Comparison of ENCODE assay signal across 7 cellular contexts in the genomic region with DNA sequence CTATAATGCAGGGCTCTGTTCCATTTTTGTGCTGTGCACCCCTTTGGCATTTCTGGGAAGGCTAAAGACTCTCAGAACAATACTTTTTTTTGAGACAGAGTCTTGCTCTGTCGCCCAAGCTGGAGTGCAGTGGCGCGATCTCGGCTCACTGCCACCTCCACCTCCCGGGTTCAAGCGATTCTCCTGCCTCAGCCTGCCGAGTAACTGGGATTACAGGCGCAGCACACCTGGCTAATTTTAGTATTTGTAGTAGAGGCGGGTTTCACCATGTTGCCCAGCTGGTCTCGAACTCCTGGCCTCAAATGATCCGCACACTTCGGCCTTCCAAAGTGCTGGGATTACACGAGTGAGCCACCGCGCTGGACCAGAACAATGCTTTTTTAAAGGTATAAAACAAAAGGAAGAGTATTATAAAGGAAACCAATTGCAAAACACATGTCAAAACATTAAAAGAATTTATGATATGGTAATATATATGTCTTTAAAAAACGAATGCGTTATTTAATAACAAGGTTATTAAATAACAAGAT. TPM values are rescaled to one million over a fixed set of nuclear protein-coding genes. Genes with fewer than 3 reads are reported as not detected.
DNase-seq lines count a peak whose midpoint lies in the region; ATAC-seq and TF ChIP-seq lines count a peak whose summit lies in the region.

No MANE protein-coding gene starts in this region.

- no peaks in the 10 kb centered on the region for H3K9me3 ChIP-seq in iPS-15b (ENCODE audit: control insufficient read depth, insufficient read depth, low read length)

- peaks cover 39% of the 10 kb centered on the region for H3K36me3 Mint-ChIP-seq in activated CD4-positive, alpha-beta memory T cell treated with anti-CD3 and anti-CD28 coated beads for 36 hours
- peaks cover 8 to 9% of the 10 kb centered on the region in 2 donors for H3K36me3 Mint-ChIP-seq in stimulated activated naive B cell treated with anti-CD40 and anti-IgM and Interleukin-4, amounts not matched to agents 10 μg/mL and 1 μg/mL and 100 μg/mL, for 72 hours

- H3K27me3 ChIP-seq in iPS-15b (ENCODE audit: control insufficient read depth, insufficient read depth, low read length) = peaks cover 38% of the 10 kb centered on the region

- peaks cover 2% of the 10 kb centered on the region for H3K4me1 ChIP-seq in iPS-15b (ENCODE audit: control insufficient read depth, insufficient read depth, low read length)

- in situ Hi-C loops in GM13976 (cut with MboI; ENCODE audit: low sequenced_read_pairs, unreplicated experiment) = no loop called here

- H3K27ac Mint-ChIP-seq in activated CD4-positive, alpha-beta memory T cell treated with anti-CD3 and anti-CD28 coated beads for 36 hours = peak overlapping the region; percentile 96
- peak overlapping the region; percentile 96 for H3K27ac Mint-ChIP-seq in stimulated activated naive B cell treated with anti-CD40 and anti-IgM and Interleukin-4, amounts not matched to agents 10 μg/mL and 1 μg/mL and 100 μg/mL, for 72 hours

- no peaks in the 10 kb centered on the region for H3K27me3 Mint-ChIP-seq in activated CD4-positive, alpha-beta memory T cell treated with anti-CD3 and anti-CD28 coated beads for 36 hours
- no peaks in the 10 kb centered on the region for H3K27me3 Mint-ChIP-seq in stimulated activated naive B cell treated with anti-CD40 and anti-IgM and Interleukin-4, amounts not matched to agents 10 μg/mL and 1 μg/mL and 100 μg/mL, for 72 hours

- H3K4me1 Mint-ChIP-seq in activated CD4-positive, alpha-beta memory T cell treated with anti-CD3 and anti-CD28 coated beads for 36 hours (ENCODE audit: low read depth) = peaks cover 53% of the 10 kb centered on the region
- peaks cover 21 to 32% of the 10 kb centered on the region in 2 donors for H3K4me1 Mint-ChIP-seq in stimulated activated naive B cell treated with anti-CD40 and anti-IgM and Interleukin-4, amounts not matched to agents 10 μg/mL and 1 μg/mL and 100 μg/mL, for 72 hours

- TF ChIP-seq CTCF in HFF-Myc (IDR thresholded peaks at IDR 0.05; ENCODE audit: low read depth, low read length, missing control alignments) (no peak), GM13976 (IDR thresholded peaks at IDR 0.05; ENCODE audit: borderline replicate concordance, control extremely low read depth, extremely low read depth, insufficient read depth, missing control alignments) (no peak)

- POLR2A ChIA-PET in activated CD4-positive, alpha-beta memory T cell treated with anti-CD3 and anti-CD28 coated beads for 36 hours (lab: Charles Lee) = interaction anchor here (0.9 to 4.8 kb wide), 2 partner anchors 10 to 13 kb away, joined by 3 to 55 read pairs; no protein-coding TSS in a partner anchor

- H3K9me3 Mint-ChIP-seq in activated CD4-positive, alpha-beta memory T cell treated with anti-CD3 and anti-CD28 coated beads for 36 hours = no peaks in the 10 kb centered on the region
- no peaks in the 10 kb centered on the region for H3K9me3 Mint-ChIP-seq in stimulated activated naive B cell treated with anti-CD40 and anti-IgM and Interleukin-4, amounts not matched to agents 10 μg/mL and 1 μg/mL and 100 μg/mL, for 72 hours

- no peak for ATAC-seq in stimulated activated naive B cell treated with anti-CD40 and anti-IgM and Interleukin-4, amounts not matched to agents 10 μg/mL and 1 μg/mL and 100 μg/mL, for 72 hours (replicated peaks)
- ATAC-seq in HG02938 (IDR thresholded peaks at IDR 0.05; ENCODE audit: unreplicated experiment) = no peak

- H3K36me3 ChIP-seq in iPS-15b (ENCODE audit: control insufficient read depth, insufficient read depth, low read length) = no peaks in the 10 kb centered on the region

- peak overlapping the region; percentile 99 for H3K4me3 Mint-ChIP-seq in activated CD4-positive, alpha-beta memory T cell treated with anti-CD3 and anti-CD28 coated beads for 36 hours
- H3K4me3 Mint-ChIP-seq in stimulated activated naive B cell treated with anti-CD40 and anti-IgM and Interleukin-4, amounts not matched to agents 10 μg/mL and 1 μg/mL and 100 μg/mL, for 72 hours = peak overlapping the region; percentile 94 to 99

- H3K9ac ChIP-seq in iPS-15b (ENCODE audit: low read depth, low read length) = no peak overlapping the region

- DNase-seq in HFF-Myc (ENCODE audit: extremely low read depth, low read depth) (no peak), GM13976 (ENCODE audit: low spot score) (no peak), NCI-H2171 treated with DMSO at 0.1 percent for 48 hours (lab: John Stamatoyannopoulos, UW) (no peak)
- no peak for DNase-seq in activated CD4-positive, alpha-beta memory T cell treated with anti-CD3 and anti-CD28 coated beads for 36 hours
- DNase-seq in stimulated activated naive B cell treated with anti-CD40 and anti-IgM and Interleukin-4, amounts not matched to agents 10 μg/mL and 1 μg/mL and 100 μg/mL, for 72 hours = no peak

- intact Hi-C loops in activated CD4-positive, alpha-beta memory T cell treated with anti-CD3 and anti-CD28 coated beads for 36 hours (cut with micrococcal nuclease) = loop anchor here (1.0 to 5.0 kb wide), 4 partner anchors 15 to 114 kb away; a partner anchor contains a TSS

- CTCF ChIA-PET in activated CD4-positive, alpha-beta memory T cell treated with anti-CD3 and anti-CD28 coated beads for 36 hours (lab: Charles Lee) = interaction anchor here (1.3 to 2.2 kb wide), 4 partner anchors 8 to 178 kb away, joined by 4 to 14 read pairs (median 10); no protein-coding TSS in a partner anchor

- peak overlapping the region; percentile 64 for H3K4me3 ChIP-seq in HFF-Myc (replicated peaks; ENCODE audit: low read depth, low read length)
- H3K4me3 ChIP-seq in iPS-15b (ENCODE audit: low read depth, low read length) = peak overlapping the region; percentile 70

RNA-seq across cellular contexts. Expression of a gene that starts 1.0 kb away (rescaled TPM):
- 100 to 1,000 TPM; 181 to 194 TPM for total RNA-seq in activated CD4-positive, alpha-beta memory T cell treated with anti-CD3 and anti-CD28 coated beads for 36 hours

RNA-seq across cellular contexts. Expression of a gene that starts 48.6 kb away (rescaled TPM):
- 10 to 100 TPM; 48.5 to 49.4 TPM for total RNA-seq in activated CD4-positive, alpha-beta memory T cell treated with anti-CD3 and anti-CD28 coated beads for 36 hours
